In the genomic region with DNA sequence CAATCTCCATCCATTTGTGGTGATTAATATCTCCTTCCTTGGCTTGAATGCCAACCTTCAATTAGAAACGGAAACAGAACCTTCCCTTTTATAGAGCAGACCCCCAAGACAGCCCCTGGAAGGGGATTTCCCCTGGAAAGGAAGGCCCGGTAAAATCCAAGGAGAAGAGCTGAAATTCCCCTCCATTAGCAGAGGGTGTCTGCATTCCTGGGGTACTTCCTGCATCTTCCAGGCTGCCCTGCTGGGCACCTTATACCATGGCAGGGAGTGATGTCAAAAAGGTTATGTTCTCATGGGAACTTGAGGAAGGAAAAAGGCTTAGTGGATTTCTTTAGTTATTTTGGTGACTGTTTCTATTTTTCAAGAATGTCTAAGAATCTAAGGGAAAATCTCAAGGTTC, we compare ENCODE assay signal across 26 cellular contexts.
"Had no signal": no experiment of that assay in that cellular context is flagged by ENCODE, and none has a peak within 500 bp of the region (broad histone marks: within the 10 kb centered on the region; RNA-seq: fewer than 3 reads in every experiment).

No MANE protein-coding gene starts in this region.

- H3K4me3 Mint-ChIP-seq: mesothelial cell of epicardium; naive B cell; natural killer cell; nephron progenitor cell; neural progenitor cell; stimulated activated memory B cell treated with anti-CD40 and anti-IgM and Interleukin-4, amounts not matched to agents 10 μg/mL and 1 μg/mL and 100 μg/mL, for 72 hours; stimulated activated naive CD8-positive, alpha-beta T cell treated with anti-CD3 and anti-CD28 coated beads, Interleukin-15, amount 100 ng/mL, for 72 hours had no signal

- H3K4me3 ChIP-seq: left ventricle myocardium inferior, lung, neural progenitor cell, right atrium auricular region, right lobe of liver, smooth muscle cell, tibial nerve, upper lobe of left lung, vagina had no signal

- H3K4me2 ChIP-seq: neural progenitor cell, smooth muscle cell had no signal

- H3K36me3 ChIP-seq: left ventricle myocardium inferior, neural progenitor cell, neutrophil, right atrium auricular region, right lobe of liver, tibial nerve, upper lobe of left lung, vagina had no signal

- H3K9me3 ChIP-seq: left ventricle myocardium inferior, neutrophil, right atrium auricular region, right lobe of liver, tibial nerve, upper lobe of left lung, vagina had no signal

- H3K4me1 ChIP-seq: left ventricle myocardium inferior, right atrium auricular region, right lobe of liver, tibial nerve, vagina had no signal

- H2AFZ ChIP-seq: neural progenitor cell had no signal

- H3K9me3 Mint-ChIP-seq: mesothelial cell of epicardium; natural killer cell; nephron progenitor cell; neural progenitor cell; stimulated activated memory B cell treated with anti-CD40 and anti-IgM and Interleukin-4, amounts not matched to agents 10 μg/mL and 1 μg/mL and 100 μg/mL, for 72 hours; stimulated activated naive CD8-positive, alpha-beta T cell treated with anti-CD3 and anti-CD28 coated beads, Interleukin-15, amount 100 ng/mL, for 72 hours had no signal

- H3K36me3 Mint-ChIP-seq: mesothelial cell of epicardium; natural killer cell; neural progenitor cell; stimulated activated memory B cell treated with anti-CD40 and anti-IgM and Interleukin-4, amounts not matched to agents 10 μg/mL and 1 μg/mL and 100 μg/mL, for 72 hours had no signal

- DNase-seq: islet precursor cell; left ventricle myocardium inferior; mesendoderm; naive B cell; natural killer cell; nephron progenitor cell; occipital lobe; right lobe of liver; stimulated activated CD4-positive, alpha-beta T cell treated with anti-CD3 and anti-CD28 coated beads, Interleukin-1b, Interleukin-23, amount 100 ng/mL, for 48 hours; stimulated activated CD4-positive, alpha-beta T cell treated with anti-CD3 and anti-CD28 coated beads, Interleukin-2, amount 100 ng/mL, for 48 hours; stimulated activated CD4-positive, alpha-beta T cell treated with anti-CD3 and anti-CD28 coated beads, Interleukin-4, amount 100 ng/mL, for 4 hours; stimulated activated CD8-positive, alpha-beta memory T cell treated with anti-CD3 and anti-CD28 coated beads, Interleukin-4, amount 100 ng/mL, for 48 hours; stimulated activated naive CD4-positive, alpha-beta T cell treated with Interleukin-2 at 50 U/mL for 16 hours; stimulated activated naive CD8-positive, alpha-beta T cell treated with anti-CD3 and anti-CD28 coated beads, Interleukin-15, amount 100 ng/mL, for 72 hours; substantia nigra; upper lobe of left lung had no signal

- H3K27me3 ChIP-seq: neural progenitor cell, right atrium auricular region, right lobe of liver, tibial nerve, upper lobe of left lung, vagina had no signal

- H3K4me1 Mint-ChIP-seq: mesothelial cell of epicardium; naive B cell; stimulated activated memory B cell treated with anti-CD40 and anti-IgM and Interleukin-4, amounts not matched to agents 10 μg/mL and 1 μg/mL and 100 μg/mL, for 72 hours; stimulated activated naive CD8-positive, alpha-beta T cell treated with anti-CD3 and anti-CD28 coated beads, Interleukin-15, amount 100 ng/mL, for 72 hours had no signal

- H3K27ac Mint-ChIP-seq: mesothelial cell of epicardium; natural killer cell; nephron progenitor cell; neural progenitor cell; progenitor cell of endocrine pancreas; stimulated activated memory B cell treated with anti-CD40 and anti-IgM and Interleukin-4, amounts not matched to agents 10 μg/mL and 1 μg/mL and 100 μg/mL, for 72 hours; stimulated activated naive CD8-positive, alpha-beta T cell treated with anti-CD3 and anti-CD28 coated beads, Interleukin-15, amount 100 ng/mL, for 72 hours had no signal

- H3K27ac ChIP-seq: left ventricle myocardium inferior, neural progenitor cell, neutrophil, right atrium auricular region, right lobe of liver, tibial nerve, upper lobe of left lung, vagina had no signal

- H3K9ac ChIP-seq: neural progenitor cell had no signal
